In the genomic region with DNA sequence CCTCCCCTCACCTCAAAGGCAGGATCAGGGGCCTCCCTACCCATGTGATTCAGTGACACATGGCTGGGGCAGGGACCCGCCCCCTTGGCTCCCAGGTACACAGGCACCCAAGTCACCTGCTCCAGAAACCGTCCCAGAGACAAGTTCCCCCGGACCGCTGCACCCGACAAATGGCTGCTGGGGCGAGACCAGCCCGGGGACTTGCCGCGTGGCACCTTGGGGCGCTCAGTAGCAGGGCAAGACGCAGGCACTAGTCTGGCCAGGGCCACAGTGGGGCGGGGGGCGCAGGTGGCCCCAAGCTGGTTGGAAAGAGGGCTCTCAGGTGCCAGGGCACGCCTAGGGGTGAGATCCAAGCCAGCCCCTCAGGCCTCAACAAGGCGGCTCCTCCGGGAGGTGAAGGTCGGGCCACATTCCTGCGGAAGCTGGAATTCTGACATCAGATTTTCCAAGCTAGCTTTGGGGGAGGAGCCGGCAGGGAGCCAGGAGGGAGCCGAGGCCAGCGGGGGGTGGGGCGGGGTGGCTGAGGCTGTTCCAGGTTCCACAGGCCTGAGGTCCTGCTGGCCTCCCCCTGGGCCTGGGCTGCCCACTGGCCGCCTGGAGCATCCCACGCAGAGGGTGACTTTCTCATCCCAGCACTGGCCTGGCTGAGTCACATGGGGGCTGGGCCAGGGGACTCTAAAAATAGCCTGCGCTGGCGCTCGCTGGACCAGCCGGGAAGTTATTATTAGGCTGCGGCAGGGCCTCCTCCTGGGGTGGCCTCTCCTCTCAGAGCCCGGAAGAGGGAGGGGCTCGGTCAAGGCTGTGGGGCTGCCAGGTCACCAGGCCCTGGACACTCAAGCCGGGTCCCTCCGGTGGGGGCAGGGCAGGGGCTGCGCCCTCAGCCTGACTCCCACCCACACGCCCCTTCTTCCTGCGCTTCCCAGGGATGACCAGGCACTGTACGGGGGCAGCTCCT, we compare ENCODE assay signal across 9 cellular contexts. TPM values are rescaled to one million over a fixed set of nuclear protein-coding genes. Genes with fewer than 3 reads are reported as not detected.
DNase-seq lines count a peak whose midpoint lies in the region; ATAC-seq, FAIRE-seq and TF ChIP-seq lines count a peak whose summit lies in the region.
"Had no signal": no experiment of that assay in that cellular context is flagged by ENCODE, and none has a peak within 500 bp of the region (broad histone marks: within the 10 kb centered on the region; RNA-seq: fewer than 3 reads in every experiment).

No MANE protein-coding gene starts in this region.

- no peaks in the 10 kb centered on the region for H3K36me3 Mint-ChIP-seq in activated T-cell treated with anti-CD3 and anti-CD28 coated beads, Interleukin-2, amount 50 U/mL, for 4 hours (ENCODE audit: insufficient read depth)
- H3K36me3 Mint-ChIP-seq in activated T-cell treated with anti-CD3 and anti-CD28 coated beads, Interleukin-2, amount 50 U/mL, for 72 hours (ENCODE audit: insufficient read depth in 2 of 2) = peaks cover 0 to 1% of the 10 kb centered on the region in 2 donors
- H3K36me3 Mint-ChIP-seq in progenitor cell of endocrine pancreas (ENCODE audit: insufficient read depth) = no peaks in the 10 kb centered on the region
- H3K36me3 Mint-ChIP-seq: activated naive CD4-positive, alpha-beta T cell treated with anti-CD3 and anti-CD28 coated beads, Interleukin-2, amount 50 U/mL, for 72 hours had no signal

- H3K36me3 ChIP-seq in ascending aorta = no peaks in the 10 kb centered on the region
- no peaks in the 10 kb centered on the region for H3K36me3 ChIP-seq in right atrium auricular region

- peak; percentile 3 for DNase-seq in activated T-cell treated with anti-CD3 and anti-CD28 coated beads, Interleukin-2, amount 50 U/mL, for 4 hours
- no peak for DNase-seq in activated T-cell treated with anti-CD3 and anti-CD28 coated beads, Interleukin-2, amount 50 U/mL, for 72 hours
- DNase-seq in ascending aorta (ENCODE audit: low spot score in 2 of 2) (peak; percentile 87 to 98), right atrium auricular region (ENCODE audit: low spot score) (peak; percentile 95), progenitor cell of endocrine pancreas (ENCODE audit: low spot score, unreplicated experiment) (peak; percentile 60), GM12892 (ENCODE audit: insufficient read length) (no peak), HUDEP-2 (lab: John Stamatoyannopoulos, UW; ENCODE audit: unreplicated experiment in 76 of 76) (no peak)

- H3K4me3 Mint-ChIP-seq in activated T-cell treated with anti-CD3 and anti-CD28 coated beads, Interleukin-2, amount 50 U/mL, for 4 hours = no peak overlapping the region
- H3K4me3 Mint-ChIP-seq in activated T-cell treated with anti-CD3 and anti-CD28 coated beads, Interleukin-2, amount 50 U/mL, for 72 hours = no peak overlapping the region
- peak overlapping the region; percentile 24 for H3K4me3 Mint-ChIP-seq in progenitor cell of endocrine pancreas (ENCODE audit: low read depth)

- H3K4me1 ChIP-seq in ascending aorta (peaks cover 24 to 58% of the 10 kb centered on the region in 2 donors), right atrium auricular region (peaks cover 3 to 66% of the 10 kb centered on the region in 2 donors)

- intact Hi-C loops in ascending aorta (cut with DNase I) = loop anchor here (1.0 to 5.0 kb wide), 6 partner anchors 20 to 209 kb away; partner anchors contain the start of gene INPP5A

- no peak for TF ChIP-seq CTCF in ascending aorta (IDR thresholded peaks at IDR 0.05)
- no peak for TF ChIP-seq CTCF in right atrium auricular region (IDR thresholded peaks at IDR 0.05)
- TF ChIP-seq CTCF in progenitor cell of endocrine pancreas (IDR thresholded peaks at IDR 0.05; ENCODE audit: unreplicated experiment) = no peak

- H3K9me3 ChIP-seq in ascending aorta = no peaks in the 10 kb centered on the region
- no peaks in the 10 kb centered on the region for H3K9me3 ChIP-seq in right atrium auricular region

- H3K4me3 ChIP-seq in ascending aorta (peak overlapping the region; percentile 37 to 45), right atrium auricular region (peak overlapping the region; percentile 7 to 33)

- H3K27ac Mint-ChIP-seq in activated T-cell treated with anti-CD3 and anti-CD28 coated beads, Interleukin-2, amount 50 U/mL, for 72 hours = no peak overlapping the region
- peak overlapping the region; percentile 95 for H3K27ac Mint-ChIP-seq in progenitor cell of endocrine pancreas
- H3K27ac Mint-ChIP-seq: activated naive CD4-positive, alpha-beta T cell treated with anti-CD3 and anti-CD28 coated beads, Interleukin-2, amount 50 U/mL, for 72 hours had no signal

- TF ChIP-seq POLR2A in GM12892 (IDR thresholded peaks at IDR 0.05; ENCODE audit: low read depth, low read length) = no peak

- H3K4me1 Mint-ChIP-seq in activated T-cell treated with anti-CD3 and anti-CD28 coated beads, Interleukin-2, amount 50 U/mL, for 4 hours (ENCODE audit: low read depth) = no peaks in the 10 kb centered on the region
- H3K4me1 Mint-ChIP-seq in activated T-cell treated with anti-CD3 and anti-CD28 coated beads, Interleukin-2, amount 50 U/mL, for 72 hours (ENCODE audit: low read depth) = no peaks in the 10 kb centered on the region
- H3K4me1 Mint-ChIP-seq in progenitor cell of endocrine pancreas (ENCODE audit: low read depth) = peaks cover 20% of the 10 kb centered on the region

- FAIRE-seq in GM12892 (lab: Jason Lieb, UNC) = no peak

- H3K27ac ChIP-seq in ascending aorta (peak overlapping the region; percentile 97), right atrium auricular region (peak overlapping the region; percentile 91 to 98)

- H3K27me3 ChIP-seq in ascending aorta (no peaks in the 10 kb centered on the region), right atrium auricular region (no peaks in the 10 kb centered on the region)

- peaks cover 3% of the 10 kb centered on the region for H3K9me3 Mint-ChIP-seq in activated T-cell treated with anti-CD3 and anti-CD28 coated beads, Interleukin-2, amount 50 U/mL, for 4 hours
- peaks cover 1% of the 10 kb centered on the region in 2 donors for H3K9me3 Mint-ChIP-seq in activated T-cell treated with anti-CD3 and anti-CD28 coated beads, Interleukin-2, amount 50 U/mL, for 72 hours
- H3K9me3 Mint-ChIP-seq in progenitor cell of endocrine pancreas (ENCODE audit: low read depth) = no peaks in the 10 kb centered on the region

- no peak for ATAC-seq in activated T-cell treated with anti-CD3 and anti-CD28 coated beads, Interleukin-2, amount 50 U/mL, for 4 hours
- ATAC-seq in activated T-cell treated with anti-CD3 and anti-CD28 coated beads, Interleukin-2, amount 50 U/mL, for 72 hours (replicated peaks in 1 of 2) = no peak
- no peak for ATAC-seq in GM18870 (IDR thresholded peaks at IDR 0.05; ENCODE audit: unreplicated experiment)
- ATAC-seq: activated naive CD4-positive, alpha-beta T cell treated with anti-CD3 and anti-CD28 coated beads, Interleukin-2, amount 50 U/mL, for 72 hours had no signal

- H3K27me3 Mint-ChIP-seq in activated T-cell treated with anti-CD3 and anti-CD28 coated beads, Interleukin-2, amount 50 U/mL, for 4 hours (ENCODE audit: low read depth) = peaks cover 2% of the 10 kb centered on the region
- no peaks in the 10 kb centered on the region for H3K27me3 Mint-ChIP-seq in activated T-cell treated with anti-CD3 and anti-CD28 coated beads, Interleukin-2, amount 50 U/mL, for 72 hours (ENCODE audit: low read depth)
- H3K27me3 Mint-ChIP-seq in progenitor cell of endocrine pancreas = peaks cover 16% of the 10 kb centered on the region

RNA-seq across cellular contexts. Expression of gene INPP5A, which starts 20.5 kb away (rescaled TPM):
- 1 to 10 TPM; 5.8 to 8.8 (median 6.9) TPM for total RNA-seq in activated T-cell treated with anti-CD3 and anti-CD28 coated beads, Interleukin-2, amount 50 U/mL, for 4 hours
- total RNA-seq in activated T-cell treated with anti-CD3 and anti-CD28 coated beads, Interleukin-2, amount 50 U/mL, for 72 hours = 10 to 100 TPM; 11.0 to 14.9 TPM
- total RNA-seq in ascending aorta (81.2 TPM), right atrium auricular region (100 to 1,000 TPM; 116 to 143 TPM), progenitor cell of endocrine pancreas (30.0 and 30.6 TPM in 2 replicates)
- 3.6 TPM for polyA plus RNA-seq in GM12892 (2012; ENCODE audit: missing spikeins)

Comparison
In these comparisons a context has a peak if more than half of its experiments do, and no peak if none do; other contexts are left out.
1. DNase-seq: peak in activated T-cell treated with anti-CD3 and anti-CD28 coated beads, Interleukin-2, amount 50 U/mL, for 4 hours (single experiment), ascending aorta (2 of 2), right atrium auricular region (single experiment) and progenitor cell of endocrine pancreas (single experiment); none in activated T-cell treated with anti-CD3 and anti-CD28 coated beads, Interleukin-2, amount 50 U/mL, for 72 hours (0 of 2), GM12892 (single experiment) and HUDEP-2 (0 of 76).